Comparison of ENCODE assay signal across 8 cellular contexts in the genomic region with DNA sequence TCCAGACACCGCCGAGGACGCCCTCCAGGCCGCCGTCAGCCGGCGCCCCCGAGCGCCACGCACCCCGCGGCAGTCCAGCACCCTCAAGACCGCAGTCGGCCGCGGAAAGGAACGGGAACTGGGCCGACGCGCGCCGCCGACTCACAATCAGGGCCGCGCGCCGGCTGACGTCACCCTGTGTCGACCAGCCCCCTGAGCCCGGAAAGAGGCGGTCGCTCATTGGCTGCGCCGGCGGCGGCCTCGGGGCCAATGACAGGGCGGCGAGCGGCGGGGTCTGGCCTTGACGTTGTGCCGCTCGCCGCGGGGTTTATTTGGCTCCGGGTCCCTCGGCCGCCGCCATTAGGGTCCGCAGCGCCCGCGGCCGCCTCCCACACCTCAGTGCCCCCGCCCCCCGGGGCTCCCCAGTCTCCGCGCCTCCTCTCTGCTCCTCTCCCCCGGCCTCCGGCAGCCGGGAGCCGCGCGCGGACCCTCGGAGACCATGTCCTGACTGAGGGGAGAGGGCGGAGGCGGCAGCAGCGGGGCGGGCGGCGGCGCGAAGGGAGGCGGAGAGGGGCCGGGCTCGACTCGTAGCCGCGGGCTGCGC. TPM values are rescaled to one million over a fixed set of nuclear protein-coding genes. Genes with fewer than 3 reads are reported as not detected.
DNase-seq lines count a peak whose midpoint lies in the region; ATAC-seq lines count a peak whose summit lies in the region.

No MANE protein-coding gene starts in this region.

- H3K27me3 Mint-ChIP-seq in activated CD4-positive, alpha-beta T cell treated with anti-CD3 and anti-CD28 coated beads, Interleukin-2, amount 10 ng/mL, durations not matched to agents 7 days and 5 days = peaks cover 8% of the 10 kb centered on the region

- H3K9me3 ChIP-seq in BLaER1 = no peaks in the 10 kb centered on the region

- no peaks in the 10 kb centered on the region for H3K9me3 Mint-ChIP-seq in activated CD4-positive, alpha-beta T cell treated with anti-CD3 and anti-CD28 coated beads, Interleukin-2, amount 10 ng/mL, durations not matched to agents 7 days and 5 days

- H3K27ac ChIP-seq in BLaER1 = peak overlapping the region; percentile 96

- peaks cover 40% of the 10 kb centered on the region for H3K4me1 Mint-ChIP-seq in activated CD4-positive, alpha-beta T cell treated with anti-CD3 and anti-CD28 coated beads, Interleukin-2, amount 10 ng/mL, durations not matched to agents 7 days and 5 days

- POLR2A ChIA-PET in activated CD4-positive, alpha-beta T cell treated with anti-CD3 and anti-CD28 coated beads, Interleukin-2, amount 10 ng/mL, durations not matched to agents 7 days and 5 days (lab: Charles Lee) = no interaction called here

- no peaks in the 10 kb centered on the region for H3K27me3 ChIP-seq in BLaER1

- ATAC-seq in HG03457 (IDR thresholded peaks at IDR 0.05; ENCODE audit: unreplicated experiment) = peak; percentile 96

- H3K36me3 ChIP-seq in BLaER1 = no peaks in the 10 kb centered on the region

- H3K4me3 Mint-ChIP-seq in activated CD4-positive, alpha-beta T cell treated with anti-CD3 and anti-CD28 coated beads, Interleukin-2, amount 10 ng/mL, durations not matched to agents 7 days and 5 days = peak overlapping the region; percentile 83

- CTCF ChIA-PET in activated CD4-positive, alpha-beta T cell treated with anti-CD3 and anti-CD28 coated beads, Interleukin-2, amount 10 ng/mL, durations not matched to agents 7 days and 5 days (lab: Charles Lee) = interaction anchor here (0.8 to 1.0 kb wide), 3 partner anchors 10 to 455 kb away, joined by 3 read pairs; partner anchors contain the start of gene LHPP

- H3K9ac ChIP-seq in BLaER1 = peak overlapping the region; percentile 97

- H3K4me2 ChIP-seq in BLaER1 = peak overlapping the region; percentile 93

- peaks cover 24% of the 10 kb centered on the region for H3K4me1 ChIP-seq in BLaER1

- H4K20me1 ChIP-seq in BLaER1 = peaks cover 48% of the 10 kb centered on the region

- H3K4me3 ChIP-seq in BLaER1 = peak overlapping the region; percentile 98

- H3K27ac Mint-ChIP-seq in activated CD4-positive, alpha-beta T cell treated with anti-CD3 and anti-CD28 coated beads, Interleukin-2, amount 10 ng/mL, durations not matched to agents 7 days and 5 days = peak overlapping the region; percentile 93

- DNase-seq in GM19240 (ENCODE audit: insufficient read length, low spot score) = peak; percentile 98
- peak; percentile 73 to 96 for DNase-seq in NCI-H526 (lab: John Stamatoyannopoulos, UW)
- peak; percentile 96 for DNase-seq in activated CD4-positive, alpha-beta T cell treated with anti-CD3 and anti-CD28 coated beads, Interleukin-2, amount 10 ng/mL, durations not matched to agents 7 days and 5 days
- peak; percentile 19 for DNase-seq in cortex of kidney (lab: John Stamatoyannopoulos, UW)
- peak; percentile 99 for DNase-seq in left kidney (ENCODE audit: low read depth, low spot score)
- DNase-seq in stimulated activated CD4-positive, alpha-beta T cell treated with anti-CD3 and anti-CD28 coated beads, Interleukin-1b, Interleukin-23, amount 100 ng/mL, for 48 hours = peak; percentile 96

- H3K36me3 Mint-ChIP-seq in activated CD4-positive, alpha-beta T cell treated with anti-CD3 and anti-CD28 coated beads, Interleukin-2, amount 10 ng/mL, durations not matched to agents 7 days and 5 days (ENCODE audit: low read depth) = no peaks in the 10 kb centered on the region

RNA-seq across cellular contexts. Expression of gene ZRANB1, which starts 25.2 kb away (rescaled TPM):
- 10 to 100 TPM; 10.1 to 11.1 TPM for total RNA-seq in activated CD4-positive, alpha-beta T cell treated with anti-CD3 and anti-CD28 coated beads, Interleukin-2, amount 10 ng/mL, durations not matched to agents 7 days and 5 days

Comparison
In these comparisons a context has a peak if more than half of its experiments do, and no peak if none do; other contexts are left out.
1. Peak in every context shown above with its lines: DNase-seq, ATAC-seq, H3K4me3 ChIP-seq and H3K27ac ChIP-seq.
2. DNase-seq: peak in every context shown above with its lines; median percentile 99 in left kidney; 98 in GM19240; 96 in activated CD4-positive, alpha-beta T cell treated with anti-CD3 and anti-CD28 coated beads, Interleukin-2, amount 10 ng/mL, durations not matched to agents 7 days and 5 days; 96 in stimulated activated CD4-positive, alpha-beta T cell treated with anti-CD3 and anti-CD28 coated beads, Interleukin-1b, Interleukin-23, amount 100 ng/mL, for 48 hours; 84 in NCI-H526; 19 in cortex of kidney.